In genomic region chr20:6094565-6094964, GRCh38 we compare ENCODE assay signal across 18 cellular contexts. TPM values are rescaled to one million over a fixed set of nuclear protein-coding genes. Genes with fewer than 3 reads are reported as not detected.
DNase-seq lines count a peak whose midpoint lies in the region; ATAC-seq and TF ChIP-seq lines count a peak whose summit lies in the region.
"Had no signal": no experiment of that assay in that cellular context is flagged by ENCODE, and none has a peak within 500 bp of the region (broad histone marks: within the 10 kb centered on the region; RNA-seq: fewer than 3 reads in every experiment).

No MANE protein-coding gene starts in this region.

- no peak for DNase-seq in mammary epithelial cell
- no peak for DNase-seq in breast epithelium (ENCODE audit: low spot score in 2 of 2)
- DNase-seq in transverse colon = no peak
- DNase-seq in DMS153 (lab: John Stamatoyannopoulos, UW) = no peak
- DNase-seq in MM.1S = no peak
- DNase-seq: AML-193; Calu3; CD8-positive, alpha-beta T cell; IMR-90 had no signal

- no peak for TF ChIP-seq EP300 in transverse colon (IDR thresholded peaks at IDR 0.05; ENCODE audit: low read depth)

- dilution Hi-C loops in mammary epithelial cell (cut with HindIII; ENCODE audit: low sequenced_read_pairs) = no loop called here

- no peak for TF ChIP-seq CTCF in mammary epithelial cell (conservative IDR thresholded peaks at IDR 0.05 in 1 of 2, IDR thresholded peaks at IDR 0.05 in 1 of 2; ENCODE audit: extremely low read depth in 1 of 2, insufficient read depth in 1 of 2, low read depth in 1 of 2, low read length in 2 of 2)
- no peak for TF ChIP-seq CTCF in breast epithelium (IDR thresholded peaks at IDR 0.05)
- no peak for TF ChIP-seq CTCF in transverse colon (IDR thresholded peaks at IDR 0.05)
- TF ChIP-seq CTCF in MM.1S (IDR thresholded peaks at IDR 0.05; ENCODE audit: low read length) = no peak

- no peaks in the 10 kb centered on the region for H4K20me1 ChIP-seq in mammary epithelial cell (ENCODE audit: insufficient read depth, low read length)
- H4K20me1 ChIP-seq in MM.1S (ENCODE audit: insufficient read depth, low read length) = no peaks in the 10 kb centered on the region

- H3K27ac ChIP-seq in mammary epithelial cell (ENCODE audit: insufficient read depth, low read depth, low read length) (no peak overlapping the region), breast epithelium (no peak overlapping the region), duodenal mucosa (ENCODE audit: low read depth, low read length) (peak overlapping the region; percentile 76), mucosa of rectum (ENCODE audit: low read depth in 2 of 2, low read length in 2 of 2) (peak overlapping the region; percentile 81 to 89), transverse colon (peak overlapping the region; percentile 76 to 84 (median 82)), MM.1S (ENCODE audit: low read length) (no peak overlapping the region)
- H3K27ac ChIP-seq: 22Rv1, A549, HL-60 had no signal

- no peaks in the 10 kb centered on the region for H3K9me3 ChIP-seq in mammary epithelial cell (replicated peaks; ENCODE audit: insufficient read depth, low read length)
- no peaks in the 10 kb centered on the region for H3K9me3 ChIP-seq in breast epithelium
- no peaks in the 10 kb centered on the region for H3K9me3 ChIP-seq in duodenal mucosa (ENCODE audit: control insufficient read depth in 1 of 2, low read length in 2 of 2)
- H3K9me3 ChIP-seq in mucosa of rectum (ENCODE audit: control insufficient read depth in 2 of 2, low read length in 2 of 2) = no peaks in the 10 kb centered on the region
- H3K9me3 ChIP-seq in transverse colon = no peaks in the 10 kb centered on the region
- H3K9me3 ChIP-seq in MM.1S (replicated peaks; ENCODE audit: insufficient read depth, low read length) = no peaks in the 10 kb centered on the region
- H3K9me3 ChIP-seq: A549, HAP-1 had no signal

- H3K4me1 ChIP-seq in mammary epithelial cell (ENCODE audit: insufficient read depth, low read length) (no peaks in the 10 kb centered on the region), breast epithelium (no peaks in the 10 kb centered on the region), duodenal mucosa (ENCODE audit: control insufficient read depth in 1 of 2, insufficient read depth in 2 of 2, low read length in 2 of 2) (peaks cover 15 to 34% of the 10 kb centered on the region in 2 donors), mucosa of rectum (ENCODE audit: control insufficient read depth in 2 of 2, insufficient read depth in 2 of 2, low read length in 2 of 2) (peaks cover 15 to 25% of the 10 kb centered on the region in 2 donors), transverse colon (peaks cover 0 to 35% (median 18%) of the 10 kb centered on the region in 4 donors), MM.1S (ENCODE audit: low read length) (no peaks in the 10 kb centered on the region)
- H3K4me1 ChIP-seq: A549, HAP-1 had no signal

- H3K27me3 ChIP-seq in mammary epithelial cell (ENCODE audit: insufficient read depth, low read length) (no peaks in the 10 kb centered on the region), breast epithelium (no peaks in the 10 kb centered on the region), duodenal mucosa (ENCODE audit: control insufficient read depth in 1 of 2, insufficient read depth in 2 of 2, low read length in 2 of 2) (no peaks in the 10 kb centered on the region), mucosa of rectum (ENCODE audit: control insufficient read depth in 2 of 2, insufficient read depth in 2 of 2, low read length in 2 of 2) (no peaks in the 10 kb centered on the region), transverse colon (no peaks in the 10 kb centered on the region), MM.1S (replicated peaks; ENCODE audit: insufficient read depth, low read length) (no peaks in the 10 kb centered on the region)

- no peak for ATAC-seq in HG03521 (IDR thresholded peaks at IDR 0.05; ENCODE audit: unreplicated experiment)
- ATAC-seq: A549; CD8-positive, alpha-beta T cell had no signal

- TF ChIP-seq POLR2A in breast epithelium (IDR thresholded peaks at IDR 0.05) (no peak), transverse colon (IDR thresholded peaks at IDR 0.05) (no peak)

- no peak overlapping the region for H2AFZ ChIP-seq in mammary epithelial cell (ENCODE audit: low read depth, low read length)
- H2AFZ ChIP-seq in MM.1S (ENCODE audit: low read length) = no peak overlapping the region

- H3K4me2 ChIP-seq in mammary epithelial cell (ENCODE audit: insufficient read depth, low read depth, low read length) = no peak overlapping the region
- no peak overlapping the region for H3K4me2 ChIP-seq in MM.1S (ENCODE audit: low read depth, low read length)
- H3K4me2 ChIP-seq: A549 had no signal

- no peak overlapping the region for H3K9ac ChIP-seq in mammary epithelial cell (ENCODE audit: insufficient read depth, low read length)
- H3K9ac ChIP-seq in duodenal mucosa (ENCODE audit: low read depth in 1 of 2, low read length in 2 of 2) = peak overlapping the region in 1 of 2 donors; percentile 40
- H3K9ac ChIP-seq in mucosa of rectum (ENCODE audit: low read depth in 1 of 2, low read length in 2 of 2) = peak overlapping the region in 1 of 2 donors; percentile 32
- no peak overlapping the region for H3K9ac ChIP-seq in MM.1S (ENCODE audit: low read length)

- TSS peak; percentile 3 for BruUV-seq in mammary epithelial cell (replicated peaks; lab: Mats Ljungman, UMichigan)

- intact Hi-C loops in mammary epithelial cell (cut with micrococcal nuclease) (no loop called here), breast epithelium (cut with DNase I; ENCODE audit: low total_unique reads) (no loop called here), transverse colon (cut with DNase I; ENCODE audit: low total_unique reads) (no loop called here)

- CTCF ChIA-PET in mammary epithelial cell (lab: Charles Lee; ENCODE audit: low non-redundant PET) = no interaction called here

- in situ Hi-C loops in mammary epithelial cell (cut with MboI; ENCODE audit: low sequenced_read_pairs in 2 of 2) (no loop called here), transverse colon (cut with MboI; ENCODE audit: low pct_ligation_motif_present in 1 of 4, low pct_unique_long_range_greater_than_20kb in 1 of 4, low sequenced_read_pairs in 3 of 4) (no loop called here)

- H3K4me3 ChIP-seq in mammary epithelial cell (replicated peaks in 1 of 3; ENCODE audit: insufficient read depth in 1 of 3, low read depth in 2 of 3, low read length in 3 of 3) = no peak overlapping the region
- H3K4me3 ChIP-seq in breast epithelium = no peak overlapping the region
- no peak overlapping the region for H3K4me3 ChIP-seq in duodenal mucosa (ENCODE audit: low read depth in 1 of 2, low read length in 2 of 2)
- H3K4me3 ChIP-seq in mucosa of rectum (ENCODE audit: low read length in 2 of 2) = peak overlapping the region in 1 of 2 donors; percentile 31
- H3K4me3 ChIP-seq in transverse colon = no peak overlapping the region
- H3K4me3 ChIP-seq in MM.1S (ENCODE audit: low read length) = no peak overlapping the region
- H3K4me3 ChIP-seq: A549, HAP-1 had no signal

- no peaks in the 10 kb centered on the region for H3K9me2 ChIP-seq in MM.1S (replicated peaks; ENCODE audit: insufficient read depth, low read length)

- peaks cover 13% of the 10 kb centered on the region for H3K79me2 ChIP-seq in mammary epithelial cell (ENCODE audit: insufficient read depth, low read length)
- H3K79me2 ChIP-seq in MM.1S (ENCODE audit: low read length) = no peaks in the 10 kb centered on the region

- peaks cover 60% of the 10 kb centered on the region for H3K36me3 ChIP-seq in mammary epithelial cell (ENCODE audit: insufficient read depth, low read length)
- H3K36me3 ChIP-seq in breast epithelium = no peaks in the 10 kb centered on the region
- peaks cover 0 to under 1% of the 10 kb centered on the region in 2 donors for H3K36me3 ChIP-seq in duodenal mucosa (ENCODE audit: control insufficient read depth in 1 of 2, insufficient read depth in 2 of 2, low read length in 2 of 2)
- peaks cover 3 to 5% of the 10 kb centered on the region in 2 donors for H3K36me3 ChIP-seq in mucosa of rectum (ENCODE audit: control insufficient read depth in 2 of 2, insufficient read depth in 2 of 2, low read length in 2 of 2)
- no peaks in the 10 kb centered on the region for H3K36me3 ChIP-seq in transverse colon
- H3K36me3 ChIP-seq in MM.1S (replicated peaks; ENCODE audit: insufficient read depth, low read length) = no peaks in the 10 kb centered on the region; the same call in 1 of the 2 replicates

- no peaks in the 10 kb centered on the region for H3F3A ChIP-seq in MM.1S (ENCODE audit: insufficient read depth, low read length)

- 98% methylated on average over 4 of the region's 4 CpGs for WGBS in mammary epithelial cell (ENCODE audit: low coverage, missing lambda C conversion rate)
- 57 to 70% methylated on average over 2 to 4 of the region's 4 CpGs for WGBS in transverse colon (ENCODE audit: low coverage in 1 of 2), 2 donors

RNA-seq across cellular contexts. Expression of gene FERMT1, which starts 28.3 kb away (rescaled TPM):
- total RNA-seq in mammary epithelial cell (100 to 1,000 TPM in 1 of 2 donors, 10 to 100 TPM in 1; 34.8 to 241 TPM), breast epithelium (1 to 10 TPM in 1 of 3 donors, under 1 TPM in 2; under 0.01 to 2.0 (median 0.98) TPM), transverse colon (10 to 100 TPM; 23.2 to 31.9 (median 29.7) TPM)
- polyA plus RNA-seq in mammary epithelial cell = 204 TPM
- 220 TPM for polyA minus RNA-seq in mammary epithelial cell
- total RNA-seq: CD8-positive, alpha-beta T cell had no signal

RNA-seq across cellular contexts. Expression of gene LRRN4, which starts 40.7 kb away (rescaled TPM):
- total RNA-seq in mammary epithelial cell = under 1 TPM; under 0.01 to 0.19 TPM
- polyA plus RNA-seq in mammary epithelial cell = 0.33 TPM
- polyA minus RNA-seq in mammary epithelial cell = not detected
- 10 to 100 TPM in 1 of 3 donors, not detected in 2; 20.8 TPM for total RNA-seq in breast epithelium
- total RNA-seq in transverse colon = under 1 TPM in 1 of 4 donors, not detected in 3; 0.48 TPM
- total RNA-seq: CD8-positive, alpha-beta T cell; H4; HT1080 had no signal
- polyA plus RNA-seq: A549 had no signal

Comparison
In these comparisons a context has a peak if more than half of its experiments do, and no peak if none do; other contexts are left out.
1. RNA of gene FERMT1, which starts 28.3 kb away (total RNA-seq): 34.8 to 241 TPM in mammary epithelial cell and 23.2 to 31.9 TPM in transverse colon; under 0.01 to 2.0 TPM in breast epithelium; every median in the first group is over 4 times any median in the second.
2. H3K27ac ChIP-seq: peak in duodenal mucosa (single experiment), mucosa of rectum (2 of 2) and transverse colon (4 of 4); none in mammary epithelial cell (single experiment), breast epithelium (0 of 2) and MM.1S (single experiment).